Comparison of ENCODE assay signal across 8 cellular contexts in the genomic region with DNA sequence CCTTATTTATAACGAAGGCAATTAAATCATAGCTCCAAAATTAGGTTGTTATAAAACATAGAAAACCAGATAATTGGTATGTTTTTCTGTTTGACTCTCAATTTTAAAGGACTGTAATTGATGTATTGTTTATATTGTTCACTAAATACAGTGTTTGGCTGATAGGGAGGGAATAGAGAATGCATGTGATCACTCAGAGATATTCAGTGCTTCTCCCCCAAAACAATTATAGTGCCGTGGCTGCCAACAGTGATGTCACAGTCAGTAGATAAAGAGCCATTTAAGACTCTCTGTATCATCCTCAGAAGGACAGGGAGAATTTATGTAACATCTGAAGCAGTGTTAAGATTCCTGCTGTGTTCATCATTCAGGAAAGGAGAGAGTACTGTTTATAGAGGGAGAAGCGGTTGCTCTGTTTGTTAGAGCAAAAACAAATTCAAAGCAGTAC.
DNase-seq lines count a peak whose midpoint lies in the region; ATAC-seq and TF ChIP-seq lines count a peak whose summit lies in the region.

No MANE protein-coding gene starts in this region.

- peaks cover 55% of the 10 kb centered on the region for H3K4me1 Mint-ChIP-seq in activated CD4-positive, alpha-beta T cell treated with anti-CD3 and anti-CD28 coated beads for 36 hours
- H3K4me1 Mint-ChIP-seq in activated CD8-positive, alpha-beta T cell treated with anti-CD3 and anti-CD28 coated beads for 36 hours (ENCODE audit: low read depth), result peaks cover 58% of the 10 kb centered on the region
- peaks cover 23 to 33% of the 10 kb centered on the region in 2 donors for H3K4me1 Mint-ChIP-seq in immature natural killer cell

- CTCF ChIA-PET in activated CD4-positive, alpha-beta T cell treated with anti-CD3 and anti-CD28 coated beads for 36 hours (lab: Charles Lee), result interaction anchor here (0.6 to 1.5 kb wide), 2 partner anchors 44 to 69 kb away, joined by 3 to 4 read pairs; no protein-coding TSS in a partner anchor
- CTCF ChIA-PET in activated CD8-positive, alpha-beta T cell treated with anti-CD3 and anti-CD28 coated beads for 36 hours (lab: Charles Lee), result interaction anchor here (1.3 kb wide), 1 partner anchor 68 kb away, joined by 4 read pairs; no protein-coding TSS in a partner anchor

- peak overlapping the region; percentile 82 for H3K27ac ChIP-seq in temporal lobe (ENCODE audit: low read depth, low read length)

- no peak for TF ChIP-seq CTCF in activated CD8-positive, alpha-beta T cell treated with anti-CD3 and anti-CD28 coated beads for 36 hours (IDR thresholded peaks at IDR 0.05)

- peak; percentile 42 for ATAC-seq in activated CD4-positive, alpha-beta T cell treated with anti-CD3 and anti-CD28 coated beads for 36 hours
- ATAC-seq in activated CD8-positive, alpha-beta T cell treated with anti-CD3 and anti-CD28 coated beads for 36 hours, result peak; percentile 46
- peak; percentile 66 for ATAC-seq in left ventricle myocardium superior

- H3K27me3 Mint-ChIP-seq in activated CD4-positive, alpha-beta T cell treated with anti-CD3 and anti-CD28 coated beads for 36 hours, result peaks cover 3% of the 10 kb centered on the region
- no peaks in the 10 kb centered on the region for H3K27me3 Mint-ChIP-seq in activated CD8-positive, alpha-beta T cell treated with anti-CD3 and anti-CD28 coated beads for 36 hours
- H3K27me3 Mint-ChIP-seq in immature natural killer cell (ENCODE audit: low read depth in 3 of 3), result no peaks in the 10 kb centered on the region

- H3K4me3 Mint-ChIP-seq in activated CD4-positive, alpha-beta T cell treated with anti-CD3 and anti-CD28 coated beads for 36 hours, result no peak overlapping the region
- H3K4me3 Mint-ChIP-seq in activated CD8-positive, alpha-beta T cell treated with anti-CD3 and anti-CD28 coated beads for 36 hours, result no peak overlapping the region
- H3K4me3 Mint-ChIP-seq in immature natural killer cell, result peak overlapping the region in 2 of 5 donors; percentile 39 to 49

- DNase-seq in activated CD4-positive, alpha-beta T cell treated with anti-CD3 and anti-CD28 coated beads for 36 hours, result no peak
- no peak for DNase-seq in activated CD4-positive, alpha-beta T cell treated with anti-CD3 and anti-CD28 coated beads, Interleukin-2, amount 50 U/mL, for 48 hours
- peak; percentile 30 for DNase-seq in activated CD8-positive, alpha-beta T cell treated with anti-CD3 and anti-CD28 coated beads for 36 hours
- DNase-seq in left ventricle myocardium superior (peak; percentile 37), NOMO-1 (lab: John Stamatoyannopoulos, UW; ENCODE audit: unreplicated experiment in 2 of 2) (no peak), immature natural killer cell (no peak)
- no peak for DNase-seq in activated effector memory CD4-positive, alpha-beta T cell treated with anti-CD3 and anti-CD28 coated beads, Interleukin-2, amount 50 U/mL, for 16 hours

- POLR2A ChIA-PET in activated CD4-positive, alpha-beta T cell treated with anti-CD3 and anti-CD28 coated beads for 36 hours (lab: Charles Lee), result interaction anchor here (0.9 kb wide), 1 partner anchor 69 kb away, joined by 3 read pairs; no protein-coding TSS in a partner anchor
- POLR2A ChIA-PET in activated CD8-positive, alpha-beta T cell treated with anti-CD3 and anti-CD28 coated beads for 36 hours (lab: Charles Lee), result interaction anchor here (2.0 kb wide), 1 partner anchor 70 kb away, joined by 6 read pairs; the partner anchor contains the start of gene PHLPP1

- intact Hi-C loops in activated CD4-positive, alpha-beta T cell treated with anti-CD3 and anti-CD28 coated beads for 36 hours (cut with DNase I, micrococcal nuclease), result loop anchor here (1.0 to 5.0 kb wide), 5 partner anchors 60 to 278 kb away; partner anchors contain the start of gene PHLPP1 (in 1 of the 2)
- intact Hi-C loops in activated CD8-positive, alpha-beta T cell treated with anti-CD3 and anti-CD28 coated beads for 36 hours (cut with micrococcal nuclease), result loop anchor here (5.0 to 10.0 kb wide), 2 partner anchors 60 to 68 kb away; partner anchors contain the start of gene PHLPP1
- intact Hi-C loops in left ventricle myocardium superior (cut with micrococcal nuclease), result no loop called here

- H3K27ac Mint-ChIP-seq in activated CD4-positive, alpha-beta T cell treated with anti-CD3 and anti-CD28 coated beads for 36 hours, result no peak overlapping the region
- H3K27ac Mint-ChIP-seq in activated CD8-positive, alpha-beta T cell treated with anti-CD3 and anti-CD28 coated beads for 36 hours, result peak overlapping the region; percentile 85
- peak overlapping the region in 2 of 6 donors; percentile 10 to 17 for H3K27ac Mint-ChIP-seq in immature natural killer cell

- no peaks in the 10 kb centered on the region for H3K36me3 Mint-ChIP-seq in activated CD4-positive, alpha-beta T cell treated with anti-CD3 and anti-CD28 coated beads for 36 hours (ENCODE audit: low read depth)
- no peaks in the 10 kb centered on the region for H3K36me3 Mint-ChIP-seq in activated CD8-positive, alpha-beta T cell treated with anti-CD3 and anti-CD28 coated beads for 36 hours (ENCODE audit: low read depth)
- H3K36me3 Mint-ChIP-seq in immature natural killer cell, result no peaks in the 10 kb centered on the region

- no peaks in the 10 kb centered on the region for H3K9me3 Mint-ChIP-seq in activated CD4-positive, alpha-beta T cell treated with anti-CD3 and anti-CD28 coated beads for 36 hours (ENCODE audit: low read depth)
- H3K9me3 Mint-ChIP-seq in activated CD8-positive, alpha-beta T cell treated with anti-CD3 and anti-CD28 coated beads for 36 hours, result no peaks in the 10 kb centered on the region
- no peaks in the 10 kb centered on the region for H3K9me3 Mint-ChIP-seq in immature natural killer cell

Comparison
In these comparisons a context has a peak if more than half of its experiments do, and no peak if none do; other contexts are left out.
1. DNase-seq: peak in activated CD8-positive, alpha-beta T cell treated with anti-CD3 and anti-CD28 coated beads for 36 hours (single experiment) and left ventricle myocardium superior (single experiment); none in activated CD4-positive, alpha-beta T cell treated with anti-CD3 and anti-CD28 coated beads for 36 hours (single experiment), activated CD4-positive, alpha-beta T cell treated with anti-CD3 and anti-CD28 coated beads, Interleukin-2, amount 50 U/mL, for 48 hours (0 of 2), NOMO-1 (0 of 2), immature natural killer cell (0 of 3) and activated effector memory CD4-positive, alpha-beta T cell treated with anti-CD3 and anti-CD28 coated beads, Interleukin-2, amount 50 U/mL, for 16 hours (single experiment).
2. Peak in every context shown above with its lines, with median percentiles within 50 percentile points of each other: ATAC-seq.